Comparison of ENCODE assay signal across 1 cellular context in genomic region chr6:41967312-41968287, GRCh38.
TF ChIP-seq lines count a peak whose summit lies in the region.

No MANE protein-coding gene starts in this region.

TF ChIP-seq in K562, 482 proteins besides CTCF, POLR2A, EP300 and RAD21 (continued from another document and continues in another):
- TF ChIP-seq CBFA2T3 (IDR thresholded peaks at IDR 0.05) (peak; percentile 77), MYBL2 (IDR thresholded peaks at IDR 0.05; ENCODE audit: low read depth) (no peak), MYBL2 (CRISPR knock-in tag; IDR thresholded peaks at IDR 0.05; ENCODE audit: borderline replicate concordance) (no peak), ZFPM2 (CRISPR knock-in tag; IDR thresholded peaks at IDR 0.05) (no peak), RBBP5 (IDR thresholded peaks at IDR 0.05; ENCODE audit: borderline replicate concordance, insufficient read depth, low read length, poor library complexity, severe bottlenecking) (peak; percentile 26), RHOXF2B (CRISPR knock-in tag; conservative IDR thresholded peaks at IDR 0.05) (no peak), ERF (CRISPR knock-in tag; IDR thresholded peaks at IDR 0.05) (no peak), BRD9 (IDR thresholded peaks at IDR 0.05; ENCODE audit: low read depth, partially characterized antibody) (peak; percentile 84), MTA2 (IDR thresholded peaks at IDR 0.05; ENCODE audit: low read depth) (no peak), ZNF766 (CRISPR knock-in tag; conservative IDR thresholded peaks at IDR 0.05) (no peak; the same call in 1 of the 2 replicates), ZNF444 (CRISPR knock-in tag; IDR thresholded peaks at IDR 0.05) (no peak), C11orf30 (IDR thresholded peaks at IDR 0.05; ENCODE audit: low read depth) (peak; percentile 86), PPARD (CRISPR knock-in tag; IDR thresholded peaks at IDR 0.05) (no peak), HSF4 (CRISPR knock-in tag; IDR thresholded peaks at IDR 0.05; ENCODE audit: borderline replicate concordance) (no peak), ZFX (CRISPR knock-in tag; IDR thresholded peaks at IDR 0.05) (no peak), PRPF4 (IDR thresholded peaks at IDR 0.05; ENCODE audit: insufficient read depth, low read depth, low read length, poor library complexity, severe bottlenecking) (no peak), ZNF24 (IDR thresholded peaks at IDR 0.05) (no peak), USF1 (CRISPR knock-in tag; IDR thresholded peaks at IDR 0.05) (no peak), ZNF212 (CRISPR knock-in tag; IDR thresholded peaks at IDR 0.05) (no peak), ZNF133 (CRISPR knock-in tag; IDR thresholded peaks at IDR 0.05) (no peak), RBM34 (IDR thresholded peaks at IDR 0.05; ENCODE audit: borderline replicate concordance, insufficient read depth, low read length) (no peak), CEBPB (tag; IDR thresholded peaks at IDR 0.05) (peak; percentile 54; the same call in 1 of the 2 replicates), ZNF175 (CRISPR knock-in tag; IDR thresholded peaks at IDR 0.05; ENCODE audit: low read depth) (peak; percentile 49; the same call in 1 of the 2 replicates), SPI1 (IDR thresholded peaks at IDR 0.05; ENCODE audit: borderline replicate concordance, low read depth, low read length) (no peak), KDM2B (CRISPR knock-in tag; IDR thresholded peaks at IDR 0.05) (no peak), FOS (IDR thresholded peaks at IDR 0.05; ENCODE audit: extremely low read depth, insufficient read length) (no peak), FOXA3 (CRISPR knock-in tag; conservative IDR thresholded peaks at IDR 0.05 in 1 of 2, IDR thresholded peaks at IDR 0.05 in 1 of 2) (0 out of 4 replicates have a peak, but pooled peaks of 1 of the 2 experiments have one; percentile 14), ATF6 (CRISPR knock-in tag; IDR thresholded peaks at IDR 0.05) (no peak), NCOR1 (IDR thresholded peaks at IDR 0.05) (0 out of 2 replicates have a peak, but pooled peaks have one; percentile 7), TCF15 (CRISPR knock-in tag; IDR thresholded peaks at IDR 0.05) (no peak), POLR2AphosphoS2 (IDR thresholded peaks at IDR 0.05; ENCODE audit: low read length) (no peak), ZNF384 (IDR thresholded peaks at IDR 0.05; ENCODE audit: low read depth, low read length) (no peak), ZBTB8A (IDR thresholded peaks at IDR 0.05; ENCODE audit: partially characterized antibody) (no peak), CBX8 (IDR thresholded peaks at IDR 0.05; ENCODE audit: borderline replicate concordance, extremely low read depth, low read depth, low read length, poor library complexity, severe bottlenecking) (no peak), TBP (optimal IDR thresholded peaks at IDR 0.05; ENCODE audit: low read depth, low read length) (no peak), IFI16 (CRISPR knock-in tag; IDR thresholded peaks at IDR 0.05) (no peak), SAFB (IDR thresholded peaks at IDR 0.05; ENCODE audit: borderline replicate concordance, low read depth, low read length) (no peak), PCBP1 (IDR thresholded peaks at IDR 0.05; ENCODE audit: low read depth, low read length, poor library complexity, severe bottlenecking) (no peak), GABPB2 (CRISPR knock-in tag; conservative IDR thresholded peaks at IDR 0.05) (no peak), ZNF311 (CRISPR knock-in tag; IDR thresholded peaks at IDR 0.05) (no peak), RFX7 (CRISPR knock-in tag; IDR thresholded peaks at IDR 0.05) (no peak), MYC (IDR thresholded peaks at IDR 0.05; ENCODE audit: low read depth, low read length) (peak; percentile 42; the same call in 1 of the 2 replicates), MYC (CRISPR knock-in tag; IDR thresholded peaks at IDR 0.05; ENCODE audit: borderline replicate concordance, low read depth) (no peak), ZNF740 (CRISPR knock-in tag; IDR thresholded peaks at IDR 0.05) (no peak), ZNF740 (tag; IDR thresholded peaks at IDR 0.05) (no peak; a peak in 1 of 4 replicates), MBD1 (CRISPR knock-in tag; IDR thresholded peaks at IDR 0.05) (no peak), NRF1 (conservative IDR thresholded peaks at IDR 0.05 in 1 of 2, IDR thresholded peaks at IDR 0.05 in 1 of 2) (0 out of 4 replicates have a peak, but pooled peaks of 1 of the 2 experiments have one; percentile 33)
- TF ChIP-seq, protein P1, sequence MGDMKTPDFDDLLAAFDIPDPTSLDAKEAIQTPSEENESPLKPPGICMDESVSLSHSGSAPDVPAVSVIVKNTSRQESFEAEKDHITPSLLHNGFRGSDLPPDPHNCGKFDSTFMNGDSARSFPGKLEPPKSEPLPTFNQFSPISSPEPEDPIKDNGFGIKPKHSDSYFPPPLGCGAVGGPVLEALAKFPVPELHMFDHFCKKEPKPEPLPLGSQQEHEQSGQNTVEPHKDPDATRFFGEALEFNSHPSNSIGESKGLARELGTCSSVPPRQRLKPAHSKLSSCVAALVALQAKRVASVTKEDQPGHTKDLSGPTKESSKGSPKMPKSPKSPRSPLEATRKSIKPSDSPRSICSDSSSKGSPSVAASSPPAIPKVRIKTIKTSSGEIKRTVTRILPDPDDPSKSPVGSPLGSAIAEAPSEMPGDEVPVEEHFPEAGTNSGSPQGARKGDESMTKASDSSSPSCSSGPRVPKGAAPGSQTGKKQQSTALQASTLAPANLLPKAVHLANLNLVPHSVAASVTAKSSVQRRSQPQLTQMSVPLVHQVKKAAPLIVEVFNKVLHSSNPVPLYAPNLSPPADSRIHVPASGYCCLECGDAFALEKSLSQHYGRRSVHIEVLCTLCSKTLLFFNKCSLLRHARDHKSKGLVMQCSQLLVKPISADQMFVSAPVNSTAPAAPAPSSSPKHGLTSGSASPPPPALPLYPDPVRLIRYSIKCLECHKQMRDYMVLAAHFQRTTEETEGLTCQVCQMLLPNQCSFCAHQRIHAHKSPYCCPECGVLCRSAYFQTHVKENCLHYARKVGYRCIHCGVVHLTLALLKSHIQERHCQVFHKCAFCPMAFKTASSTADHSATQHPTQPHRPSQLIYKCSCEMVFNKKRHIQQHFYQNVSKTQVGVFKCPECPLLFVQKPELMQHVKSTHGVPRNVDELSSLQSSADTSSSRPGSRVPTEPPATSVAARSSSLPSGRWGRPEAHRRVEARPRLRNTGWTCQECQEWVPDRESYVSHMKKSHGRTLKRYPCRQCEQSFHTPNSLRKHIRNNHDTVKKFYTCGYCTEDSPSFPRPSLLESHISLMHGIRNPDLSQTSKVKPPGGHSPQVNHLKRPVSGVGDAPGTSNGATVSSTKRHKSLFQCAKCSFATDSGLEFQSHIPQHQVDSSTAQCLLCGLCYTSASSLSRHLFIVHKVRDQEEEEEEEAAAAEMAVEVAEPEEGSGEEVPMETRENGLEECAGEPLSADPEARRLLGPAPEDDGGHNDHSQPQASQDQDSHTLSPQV (IDR thresholded peaks at IDR 0.05), result peak; percentile 78; the same call in 1 of the 2 replicates
- TF ChIP-seq, protein P2, sequence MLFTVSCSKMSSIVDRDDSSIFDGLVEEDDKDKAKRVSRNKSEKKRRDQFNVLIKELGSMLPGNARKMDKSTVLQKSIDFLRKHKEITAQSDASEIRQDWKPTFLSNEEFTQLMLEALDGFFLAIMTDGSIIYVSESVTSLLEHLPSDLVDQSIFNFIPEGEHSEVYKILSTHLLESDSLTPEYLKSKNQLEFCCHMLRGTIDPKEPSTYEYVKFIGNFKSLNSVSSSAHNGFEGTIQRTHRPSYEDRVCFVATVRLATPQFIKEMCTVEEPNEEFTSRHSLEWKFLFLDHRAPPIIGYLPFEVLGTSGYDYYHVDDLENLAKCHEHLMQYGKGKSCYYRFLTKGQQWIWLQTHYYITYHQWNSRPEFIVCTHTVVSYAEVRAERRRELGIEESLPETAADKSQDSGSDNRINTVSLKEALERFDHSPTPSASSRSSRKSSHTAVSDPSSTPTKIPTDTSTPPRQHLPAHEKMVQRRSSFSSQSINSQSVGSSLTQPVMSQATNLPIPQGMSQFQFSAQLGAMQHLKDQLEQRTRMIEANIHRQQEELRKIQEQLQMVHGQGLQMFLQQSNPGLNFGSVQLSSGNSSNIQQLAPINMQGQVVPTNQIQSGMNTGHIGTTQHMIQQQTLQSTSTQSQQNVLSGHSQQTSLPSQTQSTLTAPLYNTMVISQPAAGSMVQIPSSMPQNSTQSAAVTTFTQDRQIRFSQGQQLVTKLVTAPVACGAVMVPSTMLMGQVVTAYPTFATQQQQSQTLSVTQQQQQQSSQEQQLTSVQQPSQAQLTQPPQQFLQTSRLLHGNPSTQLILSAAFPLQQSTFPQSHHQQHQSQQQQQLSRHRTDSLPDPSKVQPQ (CRISPR knock-in tag; IDR thresholded peaks at IDR 0.05; ENCODE audit: borderline replicate concordance), result no peak
- TF ChIP-seq, protein P3, sequence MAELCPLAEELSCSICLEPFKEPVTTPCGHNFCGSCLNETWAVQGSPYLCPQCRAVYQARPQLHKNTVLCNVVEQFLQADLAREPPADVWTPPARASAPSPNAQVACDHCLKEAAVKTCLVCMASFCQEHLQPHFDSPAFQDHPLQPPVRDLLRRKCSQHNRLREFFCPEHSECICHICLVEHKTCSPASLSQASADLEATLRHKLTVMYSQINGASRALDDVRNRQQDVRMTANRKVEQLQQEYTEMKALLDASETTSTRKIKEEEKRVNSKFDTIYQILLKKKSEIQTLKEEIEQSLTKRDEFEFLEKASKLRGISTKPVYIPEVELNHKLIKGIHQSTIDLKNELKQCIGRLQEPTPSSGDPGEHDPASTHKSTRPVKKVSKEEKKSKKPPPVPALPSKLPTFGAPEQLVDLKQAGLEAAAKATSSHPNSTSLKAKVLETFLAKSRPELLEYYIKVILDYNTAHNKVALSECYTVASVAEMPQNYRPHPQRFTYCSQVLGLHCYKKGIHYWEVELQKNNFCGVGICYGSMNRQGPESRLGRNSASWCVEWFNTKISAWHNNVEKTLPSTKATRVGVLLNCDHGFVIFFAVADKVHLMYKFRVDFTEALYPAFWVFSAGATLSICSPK (IDR thresholded peaks at IDR 0.05; ENCODE audit: borderline replicate concordance), result no peak
- TF ChIP-seq, protein P4, sequence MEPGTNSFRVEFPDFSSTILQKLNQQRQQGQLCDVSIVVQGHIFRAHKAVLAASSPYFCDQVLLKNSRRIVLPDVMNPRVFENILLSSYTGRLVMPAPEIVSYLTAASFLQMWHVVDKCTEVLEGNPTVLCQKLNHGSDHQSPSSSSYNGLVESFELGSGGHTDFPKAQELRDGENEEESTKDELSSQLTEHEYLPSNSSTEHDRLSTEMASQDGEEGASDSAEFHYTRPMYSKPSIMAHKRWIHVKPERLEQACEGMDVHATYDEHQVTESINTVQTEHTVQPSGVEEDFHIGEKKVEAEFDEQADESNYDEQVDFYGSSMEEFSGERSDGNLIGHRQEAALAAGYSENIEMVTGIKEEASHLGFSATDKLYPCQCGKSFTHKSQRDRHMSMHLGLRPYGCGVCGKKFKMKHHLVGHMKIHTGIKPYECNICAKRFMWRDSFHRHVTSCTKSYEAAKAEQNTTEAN (CRISPR knock-in tag; IDR thresholded peaks at IDR 0.05), result no peak
- TF ChIP-seq, protein P5, sequence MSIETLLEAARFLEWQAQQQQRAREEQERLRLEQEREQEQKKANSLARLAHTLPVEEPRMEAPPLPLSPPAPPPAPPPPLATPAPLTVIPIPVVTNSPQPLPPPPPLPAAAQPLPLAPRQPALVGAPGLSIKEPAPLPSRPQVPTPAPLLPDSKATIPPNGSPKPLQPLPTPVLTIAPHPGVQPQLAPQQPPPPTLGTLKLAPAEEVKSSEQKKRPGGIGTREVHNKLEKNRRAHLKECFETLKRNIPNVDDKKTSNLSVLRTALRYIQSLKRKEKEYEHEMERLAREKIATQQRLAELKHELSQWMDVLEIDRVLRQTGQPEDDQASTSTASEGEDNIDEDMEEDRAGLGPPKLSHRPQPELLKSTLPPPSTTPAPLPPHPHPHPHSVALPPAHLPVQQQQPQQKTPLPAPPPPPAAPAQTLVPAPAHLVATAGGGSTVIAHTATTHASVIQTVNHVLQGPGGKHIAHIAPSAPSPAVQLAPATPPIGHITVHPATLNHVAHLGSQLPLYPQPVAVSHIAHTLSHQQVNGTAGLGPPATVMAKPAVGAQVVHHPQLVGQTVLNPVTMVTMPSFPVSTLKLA (conservative IDR thresholded peaks at IDR 0.05), result no peak; a peak in 1 of 4 replicates
